24 cellular contexts compared by ENCODE assay signal in the genomic region with DNA sequence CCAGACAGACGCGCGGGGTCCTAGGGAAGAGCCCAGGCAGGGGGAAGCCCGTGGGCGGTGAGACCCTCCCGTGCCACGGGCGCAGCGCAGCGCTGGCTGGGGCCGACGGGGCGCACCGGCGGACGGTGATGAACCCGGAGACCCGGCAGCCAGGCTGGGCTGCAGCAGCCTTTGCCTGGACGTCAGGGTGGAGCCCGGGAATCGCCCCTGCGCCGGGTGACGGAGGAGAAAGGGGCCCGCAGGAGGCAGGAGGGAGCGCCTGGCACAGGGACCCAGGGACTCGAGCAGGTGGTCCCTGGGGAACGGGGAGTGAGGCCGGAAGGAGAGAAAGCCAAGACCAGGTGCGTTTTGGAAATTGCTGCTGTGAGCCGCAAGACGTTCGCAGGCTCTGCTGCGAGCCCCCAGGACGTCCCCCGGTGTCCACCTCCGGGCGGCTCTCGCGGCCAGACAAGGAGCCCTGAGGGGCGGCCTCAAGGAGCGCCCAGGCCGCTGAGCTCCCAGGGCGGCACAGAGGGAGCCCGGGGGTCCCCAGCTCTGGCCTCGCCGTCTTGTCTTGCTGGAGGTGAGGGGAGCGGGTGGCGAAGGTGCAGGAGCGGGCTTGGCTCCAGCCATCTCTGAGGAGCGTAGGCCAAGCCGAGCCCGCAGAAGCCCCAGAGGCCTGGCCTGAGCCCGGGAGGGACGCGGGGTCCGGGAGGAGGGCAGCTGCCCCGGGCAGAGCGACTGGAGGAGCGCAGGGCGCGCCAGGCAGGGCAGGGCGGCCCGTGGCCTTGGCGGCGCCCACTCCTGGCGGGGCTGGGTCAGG.
A peak's percentile ranks its signal among the peaks of the same experiment; 100 is the strongest.
DNase-seq lines count a peak whose midpoint lies in the region; FAIRE-seq and TF ChIP-seq lines count a peak whose summit lies in the region.
"Had no signal": no experiment of that assay in that cellular context is flagged by ENCODE, and none has a peak within 500 bp of the region (broad histone marks: within the 10 kb centered on the region; RNA-seq: fewer than 3 reads in every experiment).

No MANE protein-coding gene starts in this region.

- peak overlapping the region; percentile 29 for H4K8ac ChIP-seq in H1 (ENCODE audit: extremely low read depth, insufficient read depth, low read length)

- H3K4me3 ChIP-seq in HUES48 (ENCODE audit: low read depth, low read length) (peak overlapping the region; percentile 64), H1 (ENCODE audit: extremely low read depth in 1 of 4, insufficient read depth in 2 of 4, low read depth in 3 of 4, low read length in 4 of 4) (peak overlapping the region; percentile 28 to 68 (median 43))
- H3K4me3 ChIP-seq: ascending aorta, BLaER1, PC-9, skin epidermis had no signal

- no peak overlapping the region for H2BK15ac ChIP-seq in H1 (ENCODE audit: low read length)

- no peak overlapping the region for H3K14ac ChIP-seq in H1 (ENCODE audit: insufficient read length)

- H3K27me3 ChIP-seq in HUES48 (ENCODE audit: control insufficient read depth, insufficient read depth, low read length) (peaks cover 70% of the 10 kb centered on the region), H1 (replicated peaks in 1 of 4; ENCODE audit: control insufficient read depth in 3 of 4, extremely low read depth in 1 of 4, insufficient read depth in 3 of 4, low read length in 3 of 4) (peaks cover 14 to 39% (median 28%) of the 10 kb centered on the region in 4 experiments)
- H3K27me3 ChIP-seq: ascending aorta, BLaER1 had no signal

- H3K56ac ChIP-seq in H1 (replicated peaks; ENCODE audit: insufficient read length, low read depth, low read length), result no peak overlapping the region

- no peaks in the 10 kb centered on the region for H3K36me3 ChIP-seq in HUES48 (ENCODE audit: control insufficient read depth, insufficient read depth, low read length)
- no peaks in the 10 kb centered on the region for H3K36me3 ChIP-seq in H1 (ENCODE audit: control insufficient read depth in 2 of 4, insufficient read depth in 4 of 4, low read length in 3 of 4)
- H3K36me3 ChIP-seq: ascending aorta, BLaER1 had no signal

- H3K23me2 ChIP-seq in H1 (ENCODE audit: low read depth, low read length), result peaks cover 6% of the 10 kb centered on the region; the same call in 1 of the 2 replicates

- H2BK5ac ChIP-seq in H1 (ENCODE audit: low read depth, low read length), result no peak overlapping the region

- no peaks in the 10 kb centered on the region for H3K79me2 ChIP-seq in H1 (ENCODE audit: control insufficient read depth in 1 of 2, insufficient read depth in 2 of 2, low read length in 2 of 2)

- H3K9ac ChIP-seq in HUES48 (ENCODE audit: low read depth, low read length), result no peak overlapping the region
- H3K9ac ChIP-seq in H1 (replicated peaks in 1 of 4; ENCODE audit: extremely low read depth in 1 of 4, low read depth in 3 of 4, low read length in 3 of 4), result peak overlapping the region in 1 of 4 experiments; percentile 8; a peak in 2 of 7 replicates
- H3K9ac ChIP-seq: BLaER1 had no signal

- H3K9me3 ChIP-seq in HUES48 (ENCODE audit: control insufficient read depth, insufficient read depth, low read length) (no peaks in the 10 kb centered on the region), H1 (ENCODE audit: insufficient read depth in 2 of 2, low read depth in 1 of 2, low read length in 1 of 2) (no peaks in the 10 kb centered on the region)
- H3K9me3 ChIP-seq: ascending aorta, BLaER1, Caco-2 had no signal

- no peak overlapping the region for H2BK120ac ChIP-seq in H1 (replicated peaks; ENCODE audit: low read depth, low read length)

- H3K4me1 ChIP-seq in HUES48 (ENCODE audit: control insufficient read depth, insufficient read depth, low read length) (peaks cover 11% of the 10 kb centered on the region), H1 (replicated peaks in 1 of 4; ENCODE audit: control insufficient read depth in 3 of 4, insufficient read depth in 4 of 4, low read length in 3 of 4) (peaks cover 0 to 11% (median 3%) of the 10 kb centered on the region in 4 experiments; a peak in 4 of 7 replicates)
- H3K4me1 ChIP-seq: ascending aorta, BLaER1, Caco-2 had no signal

- H4K5ac ChIP-seq in H1 (ENCODE audit: insufficient read length, low read depth, low read length), result no peak overlapping the region

- TF ChIP-seq POLR2A in H1 (IDR thresholded peaks at IDR 0.05; ENCODE audit: control extremely low read depth in 1 of 2, low read depth in 2 of 2, low read length in 2 of 2), result no peak

- H2BK12ac ChIP-seq in H1 (ENCODE audit: low read depth, low read length), result no peak overlapping the region

- no peak overlapping the region for H4K91ac ChIP-seq in H1 (replicated peaks; ENCODE audit: insufficient read length, low read length)

- peak overlapping the region; percentile 60 for H2AFZ ChIP-seq in H1 (ENCODE audit: low read length)
- H2AFZ ChIP-seq: PC-9 had no signal

- H3K18ac ChIP-seq in H1 (ENCODE audit: extremely low read depth, low read length), result peak overlapping the region; percentile 55; the same call in 1 of the 2 replicates

- H3K79me1 ChIP-seq in H1 (ENCODE audit: low read depth, low read length), result no peaks in the 10 kb centered on the region

- peak in 1 of 2 experiments; percentile 22; a peak in 1 of 4 replicates for TF ChIP-seq RAD21 in H1 (IDR thresholded peaks at IDR 0.05 in 1 of 2, conservative IDR thresholded peaks at IDR 0.05 in 1 of 2; ENCODE audit: low read depth in 2 of 2, low read length in 2 of 2)

- H3K23ac ChIP-seq in H1 (ENCODE audit: insufficient read length), result no peak overlapping the region

- H3K27ac ChIP-seq in HUES48 (ENCODE audit: low read depth, low read length) (no peak overlapping the region), H1 (ENCODE audit: low read depth, low read length) (no peak overlapping the region)
- H3K27ac ChIP-seq: ascending aorta, BLaER1, PC-9, skin epidermis had no signal

- no peak overlapping the region for H2AK5ac ChIP-seq in H1 (ENCODE audit: low read depth, low read length)

- peak in 1 of 2 experiments; percentile 73 for DNase-seq in H1 (ENCODE audit: low read depth in 1 of 2, low spot score in 2 of 2)
- peak; percentile 36 for DNase-seq in iPS-NIHi11 (ENCODE audit: low spot score)
- peak; percentile 54 for DNase-seq in retina
- no peak for DNase-seq in activated CD4-positive, alpha-beta T cell treated with anti-CD3 and anti-CD28 coated beads for 48 hours
- DNase-seq in NCI-H1694 (lab: John Stamatoyannopoulos, UW), result no peak
- DNase-seq in activated CD8-positive, alpha-beta memory T cell treated with anti-CD3 and anti-CD28 coated beads, Interleukin-2, amount 50 U/mL, for 48 hours, result no peak
- DNase-seq: activated CD4-positive, alpha-beta T cell treated with anti-CD3 and anti-CD28 coated beads for 36 hours; activated CD8-positive, alpha-beta memory T cell treated with anti-CD3 and anti-CD28 coated beads for 24 hours; activated naive CD8-positive, alpha-beta T cell treated with anti-CD3 and anti-CD28 coated beads, Interleukin-2, amount 10 ng/mL, durations not matched to agents 7 days and 5 days; activated T-cell treated with anti-CD3 and anti-CD28 coated beads, Interleukin-2, amount 50 U/mL, for 24 hours; Caco-2; DMS79 treated with DMSO at 0.1 percent for 48 hours; left colon; NCI-H1092; NCI-H2029 treated with DMSO at 0.1 percent for 48 hours; NCI-H2227 treated with DMSO at 0.1 percent for 48 hours; NCI-H526 treated with DMSO at 0.1 percent for 48 hours; nucleus accumbens; PC-9; Right ventricle myocardium superior had no signal

- TF ChIP-seq EP300 in H1 (IDR thresholded peaks at IDR 0.05; ENCODE audit: borderline replicate concordance in 1 of 2, low read depth in 2 of 2, low read length in 2 of 2), result no peak

- CTCF ChIA-PET in H1 (lab: Charles Lee; ENCODE audit: partially characterized antibody), result interaction anchor here (0.8 to 1.3 kb wide), 5 partner anchors 9 to 414 kb away, joined by 3 read pairs; no protein-coding TSS in a partner anchor

- POLR2A ChIA-PET in H1 (lab: Charles Lee; ENCODE audit: partially characterized antibody), result interaction anchor here (0.6 kb wide), 1 partner anchor 297 kb away, joined by 3 read pairs; no protein-coding TSS in a partner anchor

- no peaks in the 10 kb centered on the region for H4K20me1 ChIP-seq in H1 (replicated peaks in 1 of 2; ENCODE audit: control insufficient read depth in 1 of 2, insufficient read depth in 2 of 2, low read length in 2 of 2)
- H4K20me1 ChIP-seq: BLaER1 had no signal

- no peak overlapping the region for H3K4ac ChIP-seq in H1 (replicated peaks; ENCODE audit: insufficient read length, low read depth, low read length)

- no peak for FAIRE-seq in H1 (lab: Jason Lieb, UNC)

- WGBS in H1 (ENCODE audit: extremely low coverage in 1 of 2, insufficient coverage in 1 of 2, insufficient read length in 1 of 2, insufficient replicate concordance in 2 of 2, low coverage in 1 of 2, low lambda C conversion rate in 2 of 2, missing lambda C conversion rate in 1 of 2), 2 experiments, result 11% methylated on average over 65 of the region's 67 CpGs; no CpG with 5 or more reads in 1 of the 2 experiments

- TF ChIP-seq CTCF in H1 (IDR thresholded peaks at IDR 0.05; ENCODE audit: control extremely low read depth in 1 of 3, insufficient read depth in 1 of 3, low read depth in 1 of 3, low read length in 3 of 3), result peak in 2 of 3 experiments; percentile 17 to 26; a peak in 2 of 4 replicates

- 0 out of 2 replicates have a peak overlapping the region, but pooled peaks have one; percentile 35 for H2BK20ac ChIP-seq in H1 (ENCODE audit: low read length)

- peak overlapping the region; percentile 64 to 79 for H3K4me2 ChIP-seq in H1 (ENCODE audit: insufficient read depth in 1 of 2, low read depth in 2 of 2, low read length in 2 of 2)
- H3K4me2 ChIP-seq: BLaER1, PC-9 had no signal

TF ChIP-seq in H1, 55 proteins besides CTCF, POLR2A, EP300 and RAD21 (continues in another document):
- TF ChIP-seq ASH2L (IDR thresholded peaks at IDR 0.05; ENCODE audit: low read length) (peak; percentile 71), CBX5 (IDR thresholded peaks at IDR 0.05; ENCODE audit: low read depth, low read length) (no peak), HDAC2 (IDR thresholded peaks at IDR 0.05; ENCODE audit: borderline replicate concordance in 1 of 2, low read depth in 2 of 2, low read length in 2 of 2) (peak in 1 of 2 experiments; percentile 33; a peak in 1 of 4 replicates), CHD2 (IDR thresholded peaks at IDR 0.05; ENCODE audit: low read length) (no peak), EZH2 (IDR thresholded peaks at IDR 0.05; ENCODE audit: low read depth, low read length, severe bottlenecking) (peak; percentile 78), TBP (IDR thresholded peaks at IDR 0.05; ENCODE audit: low read depth, low read length) (peak; percentile 78; the same call in 1 of the 2 replicates), KDM4A (IDR thresholded peaks at IDR 0.05; ENCODE audit: low read depth, low read length, severe bottlenecking) (peak; percentile 96), SP2 (IDR thresholded peaks at IDR 0.05; ENCODE audit: low read length) (no peak), SUZ12 (IDR thresholded peaks at IDR 0.05; ENCODE audit: low read length) (peak; percentile 77), SIX5 (IDR thresholded peaks at IDR 0.05; ENCODE audit: low read depth, low read length) (no peak), BACH1 (IDR thresholded peaks at IDR 0.05; ENCODE audit: low read length) (no peak), RBBP5 (IDR thresholded peaks at IDR 0.05; ENCODE audit: borderline replicate concordance, low read depth, low read length) (0 out of 2 replicates have a peak, but pooled peaks have one; percentile 34), EGR1 (IDR thresholded peaks at IDR 0.05; ENCODE audit: borderline replicate concordance, low read depth, low read length) (no peak)

Comparison
In these comparisons a context has a peak if more than half of its experiments do, and no peak if none do; other contexts are left out.
1. DNase-seq: peak in iPS-NIHi11 (single experiment) and retina (single experiment); none in activated CD4-positive, alpha-beta T cell treated with anti-CD3 and anti-CD28 coated beads for 48 hours (single experiment), NCI-H1694 (single experiment) and activated CD8-positive, alpha-beta memory T cell treated with anti-CD3 and anti-CD28 coated beads, Interleukin-2, amount 50 U/mL, for 48 hours (single experiment).